Comparison of ENCODE assay signal across 20 cellular contexts in the genomic region with DNA sequence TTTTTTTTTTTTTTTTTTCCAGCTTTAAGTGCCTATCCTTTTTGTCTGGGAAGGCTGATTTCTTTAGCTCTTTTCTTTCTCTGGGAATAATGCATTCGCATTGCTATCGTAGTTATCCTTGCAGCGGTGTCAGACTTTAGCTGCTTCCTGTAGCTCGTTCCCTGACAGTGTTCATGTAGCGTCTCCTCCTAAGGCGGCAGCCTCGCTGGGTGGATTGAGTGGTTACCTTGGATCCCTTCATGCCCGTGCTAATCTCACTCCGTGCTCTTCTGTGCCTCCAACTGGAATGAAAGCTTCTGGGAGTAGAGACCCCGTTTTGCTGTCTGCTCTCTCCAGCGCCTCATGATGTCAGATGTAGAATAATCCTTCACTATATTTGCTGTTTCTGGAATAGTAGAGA.
"Had no signal": no experiment of that assay in that cellular context is flagged by ENCODE, and none has a peak within 500 bp of the region (broad histone marks: within the 10 kb centered on the region; RNA-seq: fewer than 3 reads in every experiment).

No MANE protein-coding gene starts in this region.

- H3K27me3 Mint-ChIP-seq: naive B cell; stimulated activated naive CD8-positive, alpha-beta T cell treated with anti-CD3 and anti-CD28 coated beads, Interleukin-15, Interleukin-2, amounts not matched to agents 100 ng/mL and 50 ng/mL, for 24 hours had no signal

- H3K4me1 Mint-ChIP-seq: nephron had no signal

- H3K27me3 ChIP-seq: colonic mucosa, esophagus squamous epithelium, gastroesophageal sphincter, tibial nerve, upper lobe of right lung, vagina had no signal

- H3K27ac Mint-ChIP-seq: nephron; stimulated activated naive CD8-positive, alpha-beta T cell treated with anti-CD3 and anti-CD28 coated beads, Interleukin-15, Interleukin-2, amounts not matched to agents 100 ng/mL and 50 ng/mL, for 24 hours had no signal

- H3K36me3 ChIP-seq: colonic mucosa, esophagus squamous epithelium, gastroesophageal sphincter, left ventricle myocardium inferior, lower lobe of right lung, tibial nerve, upper lobe of right lung, vagina had no signal

- DNase-seq: colonic mucosa; dermis blood vessel endothelial cell; esophagus squamous epithelium; foreskin fibroblast; glutamatergic neuron; immature natural killer cell; left cardiac atrium; left ventricle myocardium inferior; lower lobe of right lung; mesenchymal stem cell; naive B cell; right cardiac atrium; small intestine; stimulated activated CD4-positive, alpha-beta T cell treated with anti-CD3 and anti-CD28 coated beads, Interleukin-2, amount 100 ng/mL, for 48 hours; upper lobe of right lung had no signal

- H3K9me3 ChIP-seq: colonic mucosa, esophagus squamous epithelium, lower lobe of right lung, vagina had no signal

- H3K27ac ChIP-seq: colonic mucosa, esophagus squamous epithelium, gastroesophageal sphincter, left ventricle myocardium inferior, lower lobe of right lung, tibial nerve, upper lobe of right lung, vagina had no signal

- H3K9me3 Mint-ChIP-seq: nephron; stimulated activated naive CD8-positive, alpha-beta T cell treated with anti-CD3 and anti-CD28 coated beads, Interleukin-15, Interleukin-2, amounts not matched to agents 100 ng/mL and 50 ng/mL, for 24 hours had no signal

- H3K4me3 Mint-ChIP-seq: immature natural killer cell; nephron; stimulated activated naive CD8-positive, alpha-beta T cell treated with anti-CD3 and anti-CD28 coated beads, Interleukin-15, Interleukin-2, amounts not matched to agents 100 ng/mL and 50 ng/mL, for 24 hours had no signal

- ATAC-seq: left cardiac atrium, lower lobe of right lung, upper lobe of right lung had no signal

- H3K4me1 ChIP-seq: colonic mucosa, gastroesophageal sphincter, left ventricle myocardium inferior, lower lobe of right lung, upper lobe of right lung, vagina had no signal

- H3K4me3 ChIP-seq: colonic mucosa, esophagus squamous epithelium, gastroesophageal sphincter, left ventricle myocardium inferior, lower lobe of right lung, tibial nerve, upper lobe of right lung, vagina had no signal
